ENCODE assay signal across 11 cellular contexts in the genomic region with DNA sequence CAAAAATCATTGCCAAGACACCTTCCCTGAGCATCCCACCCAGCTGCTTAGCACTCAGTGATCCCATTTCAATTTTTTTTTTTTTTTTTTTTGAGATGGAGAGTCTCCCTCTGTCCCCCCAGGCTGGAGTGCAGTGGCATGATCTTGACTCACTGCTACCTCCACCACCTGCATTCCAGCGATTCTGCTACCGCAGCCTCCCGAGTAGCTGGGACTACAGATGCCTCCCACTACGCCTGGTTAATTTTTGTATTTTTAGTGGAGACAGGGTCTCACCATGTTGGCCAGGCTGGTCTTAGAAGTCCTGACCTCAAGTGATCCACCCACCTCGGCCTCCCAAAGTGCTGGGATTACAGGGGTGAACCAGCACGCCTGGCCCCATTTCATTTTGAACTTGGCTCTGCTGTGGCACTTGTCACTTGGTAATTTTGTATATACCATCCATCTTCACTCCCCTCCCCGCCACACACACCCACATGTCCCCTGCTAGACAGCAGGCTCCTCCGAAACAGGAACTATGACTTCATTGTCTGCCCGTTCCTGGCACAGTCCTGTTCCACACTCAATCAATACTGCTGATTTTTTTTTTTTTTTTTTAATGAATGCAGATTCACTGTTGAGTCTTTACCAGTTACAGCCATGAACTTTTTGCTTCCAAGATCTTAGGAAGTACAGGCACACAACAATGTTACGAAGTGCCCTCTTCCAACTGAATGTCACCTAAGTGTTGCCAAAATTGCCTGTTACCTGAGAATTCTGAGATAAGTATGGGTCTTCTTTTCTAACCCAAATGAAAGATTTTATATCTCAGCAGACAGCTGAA. TPM values are rescaled to one million over a fixed set of nuclear protein-coding genes. Genes with fewer than 3 reads are reported as not detected.
DNase-seq lines count a peak whose midpoint lies in the region; ATAC-seq and TF ChIP-seq lines count a peak whose summit lies in the region.
"Had no signal": no experiment of that assay in that cellular context is flagged by ENCODE, and none has a peak within 500 bp of the region (broad histone marks: within the 10 kb centered on the region; RNA-seq: fewer than 3 reads in every experiment).

No MANE protein-coding gene starts in this region.

- H3K27ac ChIP-seq in sigmoid colon = no peak overlapping the region
- H3K27ac ChIP-seq: cardiac muscle cell had no signal

- peak; percentile 19 for DNase-seq in SK-MEL-5 (ENCODE audit: low read depth, low spot score)
- peak; percentile 45 to 93 (median 80) for DNase-seq in head of caudate nucleus
- DNase-seq in putamen (ENCODE audit: low spot score) = peak; percentile 85
- DNase-seq in sigmoid colon = no peak
- no peak for DNase-seq in activated effector memory CD4-positive, alpha-beta T cell treated with anti-CD3 and anti-CD28 coated beads, Interleukin-2, amount 50 U/mL, for 16 hours
- DNase-seq: activated CD4-positive, CD25-positive, alpha-beta regulatory T cell; KG1 had no signal

- no peaks in the 10 kb centered on the region for H3K27me3 ChIP-seq in sigmoid colon
- H3K27me3 ChIP-seq: cardiac muscle cell had no signal

- peaks cover 0 to 6% (median 2%) of the 10 kb centered on the region in 4 donors for H3K4me1 ChIP-seq in sigmoid colon

- in situ Hi-C loops in SK-MEL-5 (cut with HindIII; ENCODE audit: low pct_unique_long_range_greater_than_20kb, low sequenced_read_pairs) = no loop called here

- no peak overlapping the region for H3K4me3 ChIP-seq in sigmoid colon
- H3K4me3 ChIP-seq: cardiac muscle cell had no signal

- intact Hi-C loops in head of caudate nucleus (cut with DNase I) (no loop called here), sigmoid colon (cut with DNase I) (no loop called here)

- H3K9me3 ChIP-seq in sigmoid colon = no peaks in the 10 kb centered on the region

- no peak for TF ChIP-seq POLR2A in sigmoid colon (IDR thresholded peaks at IDR 0.05)

- TF ChIP-seq CTCF in sigmoid colon (IDR thresholded peaks at IDR 0.05) = no peak

- peaks cover 0 to 17% (median 3%) of the 10 kb centered on the region in 4 donors for H3K36me3 ChIP-seq in sigmoid colon
- H3K36me3 ChIP-seq: cardiac muscle cell had no signal

- 80 to 87% methylated on average over 10 of the region's 10 CpGs for WGBS in sigmoid colon, 2 donors

- no peak for TF ChIP-seq EP300 in sigmoid colon (IDR thresholded peaks at IDR 0.05)

- ATAC-seq in HG02759 (IDR thresholded peaks at IDR 0.05; ENCODE audit: unreplicated experiment) (peak; percentile 49), GM21529 (IDR thresholded peaks at IDR 0.05; ENCODE audit: unreplicated experiment) (no peak), HG03135 (IDR thresholded peaks at IDR 0.05; ENCODE audit: unreplicated experiment) (no peak)

RNA-seq across cellular contexts. Expression of gene ZBTB34, which starts 17.3 kb away (rescaled TPM):
- total RNA-seq in SK-MEL-5 (2014; rRNA removed; shearing (Covaris generic)) = 6.5 and 7.4 TPM in 2 replicates
- polyA plus RNA-seq in SK-MEL-5 (2015; cell fraction: cytosol; rRNA removed) = 5.5 and 7.3 TPM in 2 replicates
- 20.5 and 27.3 TPM in 2 replicates for polyA plus RNA-seq in SK-MEL-5 (2015; cell fraction: nucleus; rRNA removed)
- total RNA-seq in sigmoid colon = 10 to 100 TPM in 1 of 4 donors, 1 to 10 TPM in 3; 8.9 to 11.4 (median 9.7) TPM
- 1 to 10 TPM; 1.4 to 3.1 (median 1.8) TPM for polyA plus RNA-seq in sigmoid colon

RNA-seq across cellular contexts. Expression of gene ZBTB43, which starts 38.3 kb away (rescaled TPM):
- total RNA-seq in SK-MEL-5 (2014; rRNA removed; shearing (Covaris generic)) = 7.6 and 68.4 TPM in 2 replicates
- polyA plus RNA-seq in SK-MEL-5 (2015; cell fraction: cytosol; rRNA removed) = 5.5 and 9.0 TPM in 2 replicates
- 13.0 and 21.6 TPM in 2 replicates for polyA plus RNA-seq in SK-MEL-5 (2015; cell fraction: nucleus; rRNA removed)
- 10 to 100 TPM in 1 of 4 donors, 1 to 10 TPM in 3; 6.7 to 12.2 (median 7.9) TPM for total RNA-seq in sigmoid colon
- polyA plus RNA-seq in sigmoid colon = 1 to 10 TPM; 1.8 to 4.6 (median 3.0) TPM

Comparison
In these comparisons a context has a peak if more than half of its experiments do, and no peak if none do; other contexts are left out.
1. DNase-seq: peak in SK-MEL-5 (single experiment), head of caudate nucleus (42 of 42) and putamen (single experiment); none in sigmoid colon (single experiment) and activated effector memory CD4-positive, alpha-beta T cell treated with anti-CD3 and anti-CD28 coated beads, Interleukin-2, amount 50 U/mL, for 16 hours (single experiment).